18 cellular contexts compared by ENCODE assay signal in genomic region chr19:17716309-17716929, GRCh38. TPM values are rescaled to one million over a fixed set of nuclear protein-coding genes. Genes with fewer than 3 reads are reported as not detected.
DNase-seq lines count a peak whose midpoint lies in the region; ATAC-seq and TF ChIP-seq lines count a peak whose summit lies in the region.
"Had no signal": no experiment of that assay in that cellular context is flagged by ENCODE, and none has a peak within 500 bp of the region (broad histone marks: within the 10 kb centered on the region; RNA-seq: fewer than 3 reads in every experiment).

No MANE protein-coding gene starts in this region.

- intact Hi-C loops in PC-3 (cut with micrococcal nuclease) = no loop called here

- H3K4me3 ChIP-seq in ACC112 (ENCODE audit: low read depth, low read length) (no peak overlapping the region), PC-3 (ENCODE audit: low read length) (no peak overlapping the region), fibroblast of the aortic adventitia (ENCODE audit: low read depth, low read length) (no peak overlapping the region)
- H3K4me3 ChIP-seq: psoas muscle, tibial nerve had no signal

- no TSS peak for BruUV-seq in PC-3 (replicated peaks; lab: Mats Ljungman, UMichigan)

- peaks cover 13% of the 10 kb centered on the region for H3K4me1 ChIP-seq in ACC112 (ENCODE audit: control insufficient read depth, insufficient read depth, low read length, unreplicated experiment)
- H3K4me1 ChIP-seq in PC-3 (ENCODE audit: insufficient read depth, low read length) = peaks cover 19% of the 10 kb centered on the region

- H3K79me2 ChIP-seq in ACC112 (ENCODE audit: control insufficient read depth, insufficient read depth, low read length, unreplicated experiment) (peaks cover 25% of the 10 kb centered on the region), PC-3 (ENCODE audit: low read length) (peaks cover 18% of the 10 kb centered on the region)

- no peak overlapping the region for H3K4me2 ChIP-seq in PC-3 (ENCODE audit: low read length)

- H3K9me2 ChIP-seq in PC-3 (replicated peaks; ENCODE audit: low read length) = no peaks in the 10 kb centered on the region

- TF ChIP-seq CTCF in GM12873 (IDR thresholded peaks at IDR 0.05; ENCODE audit: insufficient read depth, low read depth, low read length, missing control alignments) (peak; percentile 43), PC-3 (conservative IDR thresholded peaks at IDR 0.05; ENCODE audit: low read depth, low read length) (peak; percentile 45; the same call in 1 of the 2 replicates), fibroblast of the aortic adventitia (IDR thresholded peaks at IDR 0.05; ENCODE audit: insufficient read depth, low read length) (peak; percentile 14)

- CTCF ChIA-PET in PC-3 (lab: Charles Lee) = no interaction called here

- H3K36me3 ChIP-seq in ACC112 (ENCODE audit: insufficient read depth, low read length) (no peaks in the 10 kb centered on the region), PC-3 (ENCODE audit: low read depth, low read length) (no peaks in the 10 kb centered on the region)
- H3K36me3 ChIP-seq: tibial nerve had no signal

- no peak overlapping the region for H3K9ac ChIP-seq in PC-3 (ENCODE audit: low read length)

- POLR2A ChIA-PET in PC-3 (lab: Charles Lee; ENCODE audit: unreplicated experiment) = no interaction called here

- H4K20me1 ChIP-seq in PC-3 (ENCODE audit: low read length) = peaks cover 14% of the 10 kb centered on the region; the same call in 1 of the 2 replicates

- no peak for ATAC-seq in PC-3
- no peak for ATAC-seq in stimulated activated naive CD8-positive, alpha-beta T cell treated with anti-CD3 and anti-CD28 coated beads, Interleukin-15, Interleukin-2, amounts not matched to agents 100 U/mL and 50 U/mL, for 24 hours
- ATAC-seq: activated T-cell treated with anti-CD3 and anti-CD28 coated beads, Interleukin-2, amount 50 U/mL, for 72 hours; Panc1 had no signal

- no peaks in the 10 kb centered on the region for H3F3A ChIP-seq in PC-3 (ENCODE audit: low read length, unreplicated experiment)

- H3K27me3 ChIP-seq in ACC112 (ENCODE audit: insufficient read depth, low read length) (no peaks in the 10 kb centered on the region), PC-3 (ENCODE audit: low read length) (no peaks in the 10 kb centered on the region)
- H3K27me3 ChIP-seq: tibial nerve had no signal

- no peak for DNase-seq in PC-3
- DNase-seq in fibroblast of the aortic adventitia (ENCODE audit: low read depth) = no peak
- no peak for DNase-seq in anterior cingulate cortex (lab: John Stamatoyannopoulos, UW)
- no peak for DNase-seq in NCI-H2081 (lab: John Stamatoyannopoulos, UW)
- no peak for DNase-seq in DMS79 (lab: John Stamatoyannopoulos, UW)
- no peak for DNase-seq in stimulated activated naive CD8-positive, alpha-beta T cell treated with anti-CD3 and anti-CD28 coated beads, Interleukin-15, Interleukin-2, amounts not matched to agents 100 U/mL and 50 U/mL, for 24 hours
- DNase-seq: activated CD4-positive, alpha-beta T cell treated with anti-CD3 and anti-CD28 coated beads, Interleukin-2, amount 10 ng/mL, durations not matched to agents 24 days and 14 days; activated T-cell treated with anti-CD3 and anti-CD28 coated beads, Interleukin-2, amount 50 U/mL, for 72 hours; effector CD4-positive, alpha-beta T cell; islet precursor cell; MV-4-11; NCI-H2227 treated with DMSO at 0.1 percent for 48 hours; psoas muscle; T-helper 2 cell had no signal

- H3K27ac ChIP-seq in ACC112 (ENCODE audit: low read depth, low read length) (peak overlapping the region; percentile 61; the same call in 1 of the 2 replicates), PC-3 (ENCODE audit: low read length) (no peak overlapping the region)
- H3K27ac ChIP-seq: psoas muscle had no signal

- H2AFZ ChIP-seq in ACC112 (ENCODE audit: low read length, unreplicated experiment) = no peak overlapping the region
- H2AFZ ChIP-seq in PC-3 (ENCODE audit: low read length) = no peak overlapping the region

- H3K9me3 ChIP-seq in PC-3 (ENCODE audit: low read length) = no peaks in the 10 kb centered on the region
- H3K9me3 ChIP-seq: psoas muscle, tibial nerve had no signal

RNA-seq across cellular contexts. Expression of gene MAP1S, which starts 2.9 kb away (rescaled TPM):
- total RNA-seq in PC-3 (2014; rRNA removed) (25.4 and 30.2 TPM in 2 replicates), fibroblast of the aortic adventitia (ENCODE audit: low replicate concordance) (14.1 and 19.3 TPM in 2 replicates)

RNA-seq across cellular contexts. Expression of gene UNC13A, which starts 28.3 kb away (rescaled TPM):
- total RNA-seq in PC-3 (2014; rRNA removed) (not detected in 2 replicates), fibroblast of the aortic adventitia (ENCODE audit: low replicate concordance) (0.27 and 0.49 TPM in 2 replicates)

RNA-seq across cellular contexts. Expression of gene FCHO1, which starts 34.9 kb away (rescaled TPM):
- total RNA-seq in PC-3 (2014; rRNA removed) (21.0 and 29.5 TPM in 2 replicates), fibroblast of the aortic adventitia (ENCODE audit: low replicate concordance) (0.36 TPM in 1 of 2 replicates, not detected in the other)

Comparison
In these comparisons a context has a peak if more than half of its experiments do, and no peak if none do; other contexts are left out.
1. RNA of gene FCHO1, which starts 34.9 kb away (total RNA-seq): 21.0 to 29.5 TPM in PC-3; 0.36 TPM in fibroblast of the aortic adventitia; every median in the first group is over 10 times any median in the second.
2. Peak in every context shown above with its lines, with median percentiles within 50 percentile points of each other: CTCF ChIP-seq.